ENCODE assay signal across 7 cellular contexts in the genomic region with DNA sequence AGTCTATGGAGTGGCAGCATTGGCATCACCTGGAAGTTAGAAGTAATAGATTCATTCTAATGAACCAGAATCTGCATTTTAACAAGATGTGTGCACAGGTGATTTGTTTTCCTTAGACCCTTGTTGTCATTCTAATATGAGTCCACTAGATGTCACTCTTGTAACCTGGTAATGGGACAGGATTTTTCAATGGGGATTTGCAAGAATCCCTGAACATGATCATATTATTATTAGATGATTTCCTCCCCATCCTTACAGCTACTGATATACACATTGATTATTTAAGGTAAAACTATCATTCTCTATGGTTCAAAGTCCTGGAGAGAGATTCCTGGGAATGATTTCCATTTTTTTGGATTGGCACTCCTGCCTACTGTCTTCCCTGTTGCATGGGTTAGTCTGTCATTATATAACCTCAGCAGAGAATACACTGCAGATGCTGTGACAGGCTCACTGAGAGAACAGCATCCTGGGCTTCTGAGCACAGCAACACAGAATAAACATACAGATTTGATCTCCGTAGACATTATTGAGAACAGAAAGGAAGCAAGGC.
DNase-seq lines count a peak whose midpoint lies in the region; ATAC-seq, FAIRE-seq and TF ChIP-seq lines count a peak whose summit lies in the region.

No MANE protein-coding gene starts in this region.

- H3K27ac ChIP-seq in kidney (ENCODE audit: low read depth in 2 of 2, low read length in 2 of 2): no peak overlapping the region

- no peak overlapping the region for H3K4me3 Mint-ChIP-seq in MCF 10A (ENCODE audit: unreplicated experiment)

- H3K9me3 Mint-ChIP-seq in MCF 10A (ENCODE audit: unreplicated experiment): no peaks in the 10 kb centered on the region

- no peaks in the 10 kb centered on the region for H3K36me3 ChIP-seq in kidney (ENCODE audit: control insufficient read depth in 1 of 2, insufficient read depth in 2 of 2, low read length in 2 of 2)

- no peaks in the 10 kb centered on the region for H3K36me3 Mint-ChIP-seq in MCF 10A (ENCODE audit: insufficient read depth, unreplicated experiment)

- H3K4me1 ChIP-seq in kidney (ENCODE audit: control insufficient read depth in 1 of 2, insufficient read depth in 1 of 2, low read depth in 1 of 2, low read length in 2 of 2): no peaks in the 10 kb centered on the region

- no peak overlapping the region for H3K4me3 ChIP-seq in kidney (ENCODE audit: low read length in 2 of 2)

- H3K9ac ChIP-seq in kidney (ENCODE audit: low read length in 2 of 2): no peak overlapping the region

- peak; percentile 66 for ATAC-seq in HG02885 (IDR thresholded peaks at IDR 0.05; ENCODE audit: poor library complexity, unreplicated experiment)

- CTCF ChIA-PET in GM10248 (lab: Yijun Ruan, JAX) (interaction anchor here (1.0 to 2.3 kb wide), 5 partner anchors 28 to 1386 kb away, joined by 3 to 6 read pairs (median 3); no protein-coding TSS in a partner anchor), MCF 10A (lab: Yijun Ruan, JAX) (interaction anchor here (0.7 to 4.8 kb wide), 11 partner anchors 10 to 1397 kb away, joined by 3 to 74 read pairs (median 5); partner anchors contain the start of gene INHBA)

- POLR2A ChIA-PET in GM10248 (lab: Yijun Ruan, JAX) (no interaction called here), MCF 10A (lab: Yijun Ruan, JAX) (no interaction called here)

- FAIRE-seq in kidney (lab: Jason Lieb, UNC) (peak; percentile 84), urothelium cell line (lab: Jason Lieb, UNC) (no peak)

- no peak overlapping the region for H3K27ac Mint-ChIP-seq in MCF 10A (ENCODE audit: low read depth, unreplicated experiment)

- BruUV-seq in MCF 10A (replicated peaks; lab: Mats Ljungman, UMichigan): no TSS peak

- DNase-seq in GM10248 (ENCODE audit: extremely low spot score) (peak; percentile 54), NCI-H345 treated with DMSO at 0.1 percent for 48 hours (lab: John Stamatoyannopoulos, UW; ENCODE audit: unreplicated experiment) (peak; percentile 6), MCF 10A (ENCODE audit: unreplicated experiment) (peak; percentile 68), kidney (no peak), urothelium cell line (ENCODE audit: low spot score) (peak; percentile 67)
- DNase-seq in activated effector memory CD4-positive, alpha-beta T cell treated with anti-CD3 and anti-CD28 coated beads, Interleukin-2, amount 50 U/mL, for 16 hours: no peak

- H3K27me3 Mint-ChIP-seq in MCF 10A (ENCODE audit: insufficient read depth, unreplicated experiment): no peaks in the 10 kb centered on the region

- peak; percentile 52 for TF ChIP-seq CTCF in GM10248 (IDR thresholded peaks at IDR 0.05; ENCODE audit: control extremely low read depth, extremely low read depth, low read depth, missing control alignments)
- TF ChIP-seq CTCF in MCF 10A (IDR thresholded peaks at IDR 0.05; ENCODE audit: unreplicated experiment): peak; percentile 78
- TF ChIP-seq CTCF in kidney (IDR thresholded peaks at IDR 0.05; ENCODE audit: borderline replicate concordance, extremely low read depth, insufficient read depth): peak; percentile 71

- intact Hi-C loops in MCF 10A (cut with micrococcal nuclease): loop anchor here (1.0 to 10.0 kb wide), 6 partner anchors 97 to 1403 kb away; no protein-coding TSS in a partner anchor
- intact Hi-C loops in kidney (cut with DNase I): no loop called here

- H3K4me1 Mint-ChIP-seq in MCF 10A (ENCODE audit: insufficient read depth, unreplicated experiment): no peaks in the 10 kb centered on the region

- no peaks in the 10 kb centered on the region for H3K9me3 ChIP-seq in kidney (ENCODE audit: control insufficient read depth in 1 of 2, low read length in 2 of 2)

Comparison
In these comparisons a context has a peak if more than half of its experiments do, and no peak if none do; other contexts are left out.
1. DNase-seq: peak in GM10248 (single experiment), NCI-H345 treated with DMSO at 0.1 percent for 48 hours (single experiment), MCF 10A (single experiment) and urothelium cell line (single experiment); none in kidney (single experiment) and activated effector memory CD4-positive, alpha-beta T cell treated with anti-CD3 and anti-CD28 coated beads, Interleukin-2, amount 50 U/mL, for 16 hours (single experiment).
2. Peak in every context shown above with its lines, with median percentiles within 50 percentile points of each other: CTCF ChIP-seq.